In the genomic region with DNA sequence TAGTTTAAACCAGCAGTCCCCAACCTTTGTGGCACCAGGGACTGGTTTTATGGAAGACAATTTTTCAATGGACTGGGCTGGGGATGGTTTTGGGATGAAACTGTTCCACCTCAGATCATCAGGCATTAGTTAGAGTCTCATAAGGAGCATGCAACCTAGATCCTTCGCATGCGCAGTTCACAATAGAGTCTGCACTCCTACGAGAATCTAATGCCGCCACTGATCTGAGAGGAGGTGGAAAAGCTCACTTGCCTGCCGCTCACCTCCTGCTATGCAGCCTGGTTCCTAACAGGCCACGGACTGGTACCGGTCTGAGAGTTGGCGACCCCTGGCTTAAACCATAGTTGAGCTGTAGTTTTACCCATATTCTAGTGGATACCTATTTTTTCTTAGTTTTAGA, we compare ENCODE assay signal across 4 cellular contexts.
"Had no signal": no experiment of that assay in that cellular context is flagged by ENCODE, and none has a peak within 500 bp of the region (broad histone marks: within the 10 kb centered on the region; RNA-seq: fewer than 3 reads in every experiment).

No MANE protein-coding gene starts in this region.

- H3K27ac Mint-ChIP-seq: IgD-negative memory B cell had no signal

- H3K36me3 Mint-ChIP-seq: IgD-negative memory B cell had no signal

- H3K27me3 Mint-ChIP-seq: IgD-negative memory B cell had no signal

- DNase-seq: IMR-90 had no signal

- ATAC-seq: HepG2, K562 had no signal

- H3K4me1 Mint-ChIP-seq: IgD-negative memory B cell had no signal

- H3K4me3 Mint-ChIP-seq: IgD-negative memory B cell had no signal
